Comparison of ENCODE assay signal across 9 cellular contexts in the genomic region with DNA sequence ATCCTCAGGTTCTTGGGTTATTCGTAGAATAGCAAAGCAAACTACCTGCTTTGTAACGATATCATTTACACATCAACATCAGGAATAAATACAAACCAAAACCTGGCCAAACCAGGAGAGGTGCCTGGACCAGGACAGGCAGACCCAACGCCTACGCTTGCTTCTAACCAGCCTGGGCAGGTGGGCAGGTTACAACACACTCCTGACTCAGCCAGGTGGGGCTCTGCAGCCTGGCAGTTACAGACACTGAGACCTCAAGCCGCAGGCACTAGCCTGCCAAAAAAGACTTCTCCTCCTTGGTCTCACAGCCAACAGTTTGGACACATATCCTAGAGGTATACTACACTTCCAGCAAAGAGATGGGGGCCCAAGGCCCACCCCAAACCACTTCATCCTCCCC. TPM values are rescaled to one million over a fixed set of nuclear protein-coding genes. Genes with fewer than 3 reads are reported as not detected.
DNase-seq lines count a peak whose midpoint lies in the region; ATAC-seq, FAIRE-seq and TF ChIP-seq lines count a peak whose summit lies in the region.
"Had no signal": no experiment of that assay in that cellular context is flagged by ENCODE, and none has a peak within 500 bp of the region (broad histone marks: within the 10 kb centered on the region; RNA-seq: fewer than 3 reads in every experiment).

No MANE protein-coding gene starts in this region.

- no peaks in the 10 kb centered on the region for H3K27me3 Mint-ChIP-seq in CD4-positive, CD25-positive, alpha-beta regulatory T cell

- dilution Hi-C loops in keratinocyte (cut with MboI; ENCODE audit: extremely low pct_ligation_motif_present, low sequenced_read_pairs): no loop called here

- H3K4me2 ChIP-seq in OCI-LY7 (ENCODE audit: low read length) (peak overlapping the region; percentile 67), keratinocyte (ENCODE audit: control insufficient read depth, extremely low read depth, insufficient read depth, low read depth, low read length) (peak overlapping the region; percentile 84)

- H2AFZ ChIP-seq in OCI-LY7 (ENCODE audit: low read length) (no peak overlapping the region), keratinocyte (ENCODE audit: control insufficient read depth, low read length) (no peak overlapping the region)

- H3K79me2 ChIP-seq in OCI-LY7 (ENCODE audit: insufficient read depth, low read depth, low read length) (peaks cover 100% of the 10 kb centered on the region), keratinocyte (ENCODE audit: control insufficient read depth, insufficient read depth, low read length) (peaks cover 87% of the 10 kb centered on the region)

- H3K27ac ChIP-seq in CD4-positive, CD25-positive, alpha-beta regulatory T cell (ENCODE audit: insufficient read depth, low read length, poor library complexity, severe bottlenecking): peak overlapping the region; percentile 48
- H3K27ac ChIP-seq in OCI-LY7 (ENCODE audit: low read depth, low read length, poor library complexity, severe bottlenecking): peak overlapping the region; percentile 73
- H3K27ac ChIP-seq in keratinocyte (ENCODE audit: control insufficient read depth, insufficient read depth, low read length): peak overlapping the region; percentile 96

- peak overlapping the region; percentile 75 for H3K9ac ChIP-seq in keratinocyte (ENCODE audit: control insufficient read depth, extremely low read depth, insufficient read depth, low read length)

- H3K27ac Mint-ChIP-seq in CD4-positive, CD25-positive, alpha-beta regulatory T cell: peak overlapping the region; percentile 21 to 90 (median 78)

- no TSS peak for BruUV-seq in OCI-LY7 (replicated peaks; lab: Mats Ljungman, UMichigan)

- H3K27me3 ChIP-seq in CD4-positive, CD25-positive, alpha-beta regulatory T cell (ENCODE audit: control insufficient read depth, insufficient read depth, low read length): no peaks in the 10 kb centered on the region
- no peaks in the 10 kb centered on the region for H3K27me3 ChIP-seq in keratinocyte (ENCODE audit: control insufficient read depth, extremely low read depth, insufficient read depth, low read length)

- H3K9me3 ChIP-seq in CD4-positive, CD25-positive, alpha-beta regulatory T cell (ENCODE audit: control insufficient read depth in 2 of 2, low read length in 2 of 2): no peaks in the 10 kb centered on the region
- H3K9me3 ChIP-seq in OCI-LY7 (ENCODE audit: low read length) (no peaks in the 10 kb centered on the region), keratinocyte (ENCODE audit: control insufficient read depth, low read depth, low read length) (no peaks in the 10 kb centered on the region)

- intact Hi-C loops in OCI-LY7 (cut with micrococcal nuclease; ENCODE audit: unreplicated experiment): no loop called here

- no peaks in the 10 kb centered on the region for H3K9me2 ChIP-seq in OCI-LY7 (ENCODE audit: insufficient read depth, low read length)

- peaks cover 15% of the 10 kb centered on the region for H3K36me3 Mint-ChIP-seq in CD4-positive, CD25-positive, alpha-beta regulatory T cell

- H4K20me1 ChIP-seq in OCI-LY7 (ENCODE audit: insufficient read depth, low read length): peaks cover 73% of the 10 kb centered on the region
- H4K20me1 ChIP-seq in keratinocyte (ENCODE audit: control insufficient read depth, extremely low read depth, insufficient read depth, low read length): peaks cover 74% of the 10 kb centered on the region

- TF ChIP-seq CTCF in OCI-LY7 (conservative IDR thresholded peaks at IDR 0.05; ENCODE audit: low read length): no peak
- TF ChIP-seq CTCF in keratinocyte (optimal IDR thresholded peaks at IDR 0.05 in 1 of 3, IDR thresholded peaks at IDR 0.05 in 1 of 3, conservative IDR thresholded peaks at IDR 0.05 in 1 of 3; ENCODE audit: extremely low read depth in 1 of 3, insufficient read depth in 2 of 3, low read length in 3 of 3): no peak

- H3K4me1 Mint-ChIP-seq in CD4-positive, CD25-positive, alpha-beta regulatory T cell: peaks cover 35 to 92% (median 77%) of the 10 kb centered on the region in 4 donors

- peaks cover 0 to 4% (median 0%) of the 10 kb centered on the region in 7 donors for H3K9me3 Mint-ChIP-seq in CD4-positive, CD25-positive, alpha-beta regulatory T cell

- FAIRE-seq in keratinocyte (lab: Jason Lieb, UNC): peak; percentile 95

- CTCF ChIA-PET in OCI-LY7 (lab: Charles Lee; ENCODE audit: unreplicated experiment): no interaction called here

- peaks cover 99% of the 10 kb centered on the region for H3K4me1 ChIP-seq in CD4-positive, CD25-positive, alpha-beta regulatory T cell (ENCODE audit: control insufficient read depth, insufficient read depth, low read length, poor library complexity, severe bottlenecking)
- H3K4me1 ChIP-seq in OCI-LY7 (ENCODE audit: insufficient read depth, low read length, poor library complexity, severe bottlenecking): peaks cover 80% of the 10 kb centered on the region
- H3K4me1 ChIP-seq in keratinocyte (ENCODE audit: control insufficient read depth, extremely low read depth, insufficient read depth, low read length): peaks cover 84% of the 10 kb centered on the region

- H3K4me3 ChIP-seq in CD4-positive, CD25-positive, alpha-beta regulatory T cell (ENCODE audit: low read depth, low read length): peak overlapping the region; percentile 52
- H3K4me3 ChIP-seq in OCI-LY7 (ENCODE audit: low read depth, low read length, poor library complexity, severe bottlenecking) (peak overlapping the region; percentile 43), keratinocyte (ENCODE audit: control insufficient read depth in 2 of 3, extremely low read depth in 1 of 3, insufficient read depth in 2 of 3, low read depth in 1 of 3, low read length in 3 of 3) (peak overlapping the region in 2 of 3 experiments; percentile 29 to 56)

- H3K9me1 ChIP-seq in keratinocyte (ENCODE audit: control insufficient read depth, extremely low read depth, insufficient read depth, low read length): peaks cover 18% of the 10 kb centered on the region

- peak; percentile 39 to 41 for ATAC-seq in CD4-positive, CD25-positive, alpha-beta regulatory T cell (ENCODE audit: low read depth in 2 of 2)
- ATAC-seq in GM21423 (IDR thresholded peaks at IDR 0.05; ENCODE audit: unreplicated experiment) (peak; percentile 19), GM21447 (IDR thresholded peaks at IDR 0.05; ENCODE audit: unreplicated experiment) (no peak)

- H3K36me3 ChIP-seq in CD4-positive, CD25-positive, alpha-beta regulatory T cell (ENCODE audit: control insufficient read depth, insufficient read depth, low read length): no peaks in the 10 kb centered on the region
- H3K36me3 ChIP-seq in OCI-LY7 (ENCODE audit: insufficient read depth, low read length) (peaks cover 45% of the 10 kb centered on the region), keratinocyte (ENCODE audit: control insufficient read depth in 2 of 2, extremely low read depth in 1 of 2, insufficient read depth in 2 of 2, low read length in 2 of 2) (peaks cover 0 to 21% of the 10 kb centered on the region in 2 experiments)

- H3K4me3 Mint-ChIP-seq in CD4-positive, CD25-positive, alpha-beta regulatory T cell: peak overlapping the region; percentile 55 to 89 (median 78)

- POLR2A ChIA-PET in OCI-LY7 (lab: Charles Lee): interaction anchor here (0.9 to 1.2 kb wide), 3 partner anchors 10 to 19 kb away, joined by 4 to 7 read pairs (median 4); no protein-coding TSS in a partner anchor

- DNase-seq in CD4-positive, CD25-positive, alpha-beta regulatory T cell: no peak
- no peak for DNase-seq in OCI-LY7 (ENCODE audit: low spot score)
- DNase-seq in keratinocyte (ENCODE audit: low read depth, low spot score): no peak
- DNase-seq in NCI-H1105 (lab: John Stamatoyannopoulos, UW): no peak
- DNase-seq in NCI-H1048 (lab: John Stamatoyannopoulos, UW): no peak
- DNase-seq in HUDEP-2 (lab: John Stamatoyannopoulos, UW; ENCODE audit: unreplicated experiment in 76 of 76): no peak
- DNase-seq: SHP77 had no signal

RNA-seq across cellular contexts. Expression of gene ANKRD11, which starts 14.0 kb away (rescaled TPM):
- 323 TPM for total RNA-seq in CD4-positive, CD25-positive, alpha-beta regulatory T cell
- 10 to 100 TPM in 3 of 4 donors, 1 to 10 TPM in 1; 8.7 to 19.4 (median 14.3) TPM for polyA plus RNA-seq in CD4-positive, CD25-positive, alpha-beta regulatory T cell
- total RNA-seq in OCI-LY7 (2014; rRNA removed; shearing (Covaris generic)): 87.0 and 89.1 TPM in 2 replicates
- total RNA-seq in OCI-LY7 (2022): 247 and 251 TPM in 2 replicates
- polyA plus RNA-seq in keratinocyte: 23.8 to 48.1 TPM (median 30.1 TPM) in 3 replicates
- 213 TPM for polyA plus RNA-seq in keratinocyte (2011; ENCODE audit: low read depth)
- polyA plus RNA-seq in keratinocyte (2011; cell fraction: cytosol; rRNA removed): 28.2 and 41.3 TPM in 2 replicates
- 136 and 154 TPM in 2 replicates for polyA plus RNA-seq in keratinocyte (2011; cell fraction: nucleus; rRNA removed)
- polyA plus RNA-seq in keratinocyte (2012; ENCODE audit: low replicate concordance): 64.1 and 79.3 TPM in 2 replicates
- 22.4 to 90.7 TPM (median 67.2 TPM) in 3 replicates for polyA minus RNA-seq in keratinocyte
- polyA minus RNA-seq in keratinocyte (2011; cell fraction: cytosol; rRNA and poly(A)+ RNA removed): 44.5 TPM
- 81.8 and 119 TPM in 2 replicates for polyA minus RNA-seq in keratinocyte (2011; cell fraction: nucleus; rRNA and poly(A)+ RNA removed)

RNA-seq across cellular contexts. Expression of gene SPG7, which starts 31.8 kb away (rescaled TPM):
- 184 TPM for total RNA-seq in CD4-positive, CD25-positive, alpha-beta regulatory T cell
- 10 to 100 TPM; 34.4 to 41.4 (median 38.1) TPM for polyA plus RNA-seq in CD4-positive, CD25-positive, alpha-beta regulatory T cell
- 77.6 and 92.7 TPM in 2 replicates for total RNA-seq in OCI-LY7 (2014; rRNA removed; shearing (Covaris generic))
- 106 and 121 TPM in 2 replicates for total RNA-seq in OCI-LY7 (2022)
- polyA plus RNA-seq in keratinocyte: 43.8 to 59.4 TPM (median 45.2 TPM) in 3 replicates
- 61.3 TPM for polyA plus RNA-seq in keratinocyte (2011; ENCODE audit: low read depth)
- 25.8 and 33.9 TPM in 2 replicates for polyA plus RNA-seq in keratinocyte (2011; cell fraction: cytosol; rRNA removed)
- 196 and 220 TPM in 2 replicates for polyA plus RNA-seq in keratinocyte (2011; cell fraction: nucleus; rRNA removed)
- polyA plus RNA-seq in keratinocyte (2012; ENCODE audit: low replicate concordance): 44.4 and 56.1 TPM in 2 replicates
- polyA minus RNA-seq in keratinocyte: 51.9 to 68.9 TPM (median 66.4 TPM) in 3 replicates
- 54.3 TPM for polyA minus RNA-seq in keratinocyte (2011; cell fraction: cytosol; rRNA and poly(A)+ RNA removed)
- 133 and 141 TPM in 2 replicates for polyA minus RNA-seq in keratinocyte (2011; cell fraction: nucleus; rRNA and poly(A)+ RNA removed)
